1 cellular context compared by ENCODE assay signal in the genomic region with DNA sequence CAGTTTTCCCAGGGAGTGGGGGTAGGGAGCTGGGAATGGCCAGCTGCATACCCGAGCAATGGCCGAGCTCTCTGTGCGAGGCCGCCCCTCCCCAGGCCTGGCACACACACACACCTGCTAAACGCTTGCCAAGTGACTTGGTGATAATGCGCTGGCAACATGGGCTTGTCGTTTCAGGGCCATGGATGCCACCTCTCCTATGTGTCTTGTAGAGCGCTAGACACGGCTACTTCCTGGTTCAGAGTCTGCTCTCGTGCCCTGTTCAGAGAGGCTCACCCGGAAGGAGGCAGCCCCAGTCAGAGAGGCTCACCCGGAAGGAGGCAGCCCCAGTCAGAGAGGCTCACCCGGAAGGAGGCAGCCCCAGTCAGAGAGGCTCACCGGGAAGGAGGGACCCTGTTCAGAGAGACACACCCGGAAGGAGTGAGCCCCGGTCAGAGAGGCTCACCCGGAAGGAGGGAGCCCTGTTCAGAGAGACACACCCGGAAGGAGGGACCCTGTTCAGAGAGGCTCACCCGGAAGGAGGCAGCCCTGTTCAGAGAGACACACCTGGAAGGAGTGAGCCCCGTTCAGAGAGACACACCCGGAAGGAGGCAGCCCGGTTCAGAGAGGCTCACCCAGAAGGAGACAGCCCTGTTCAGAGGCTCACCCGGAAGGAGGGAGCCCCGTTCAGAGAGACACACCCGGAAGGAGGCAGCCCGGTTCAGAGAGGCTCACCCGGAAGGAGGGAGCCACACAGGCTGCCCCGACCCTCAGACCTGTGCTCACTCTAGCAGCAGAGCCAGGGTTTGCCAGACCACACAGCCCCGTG.
A peak's percentile ranks its signal among the peaks of the same experiment; 100 is the strongest.
TF ChIP-seq lines count a peak whose summit lies in the region.

No MANE protein-coding gene starts in this region.

TF ChIP-seq in K562, 482 proteins besides CTCF, POLR2A, EP300 and RAD21 (continued from another document and continues in another):
- TF ChIP-seq, protein P1, sequence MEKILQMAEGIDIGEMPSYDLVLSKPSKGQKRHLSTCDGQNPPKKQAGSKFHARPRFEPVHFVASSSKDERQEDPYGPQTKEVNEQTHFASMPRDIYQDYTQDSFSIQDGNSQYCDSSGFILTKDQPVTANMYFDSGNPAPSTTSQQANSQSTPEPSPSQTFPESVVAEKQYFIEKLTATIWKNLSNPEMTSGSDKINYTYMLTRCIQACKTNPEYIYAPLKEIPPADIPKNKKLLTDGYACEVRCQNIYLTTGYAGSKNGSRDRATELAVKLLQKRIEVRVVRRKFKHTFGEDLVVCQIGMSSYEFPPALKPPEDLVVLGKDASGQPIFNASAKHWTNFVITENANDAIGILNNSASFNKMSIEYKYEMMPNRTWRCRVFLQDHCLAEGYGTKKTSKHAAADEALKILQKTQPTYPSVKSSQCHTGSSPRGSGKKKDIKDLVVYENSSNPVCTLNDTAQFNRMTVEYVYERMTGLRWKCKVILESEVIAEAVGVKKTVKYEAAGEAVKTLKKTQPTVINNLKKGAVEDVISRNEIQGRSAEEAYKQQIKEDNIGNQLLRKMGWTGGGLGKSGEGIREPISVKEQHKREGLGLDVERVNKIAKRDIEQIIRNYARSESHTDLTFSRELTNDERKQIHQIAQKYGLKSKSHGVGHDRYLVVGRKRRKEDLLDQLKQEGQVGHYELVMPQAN (IDR thresholded peaks at IDR 0.05; ENCODE audit: borderline replicate concordance): peak; percentile 3; the same call in 1 of the 2 replicates
- TF ChIP-seq GABPB1 (CRISPR knock-in tag; IDR thresholded peaks at IDR 0.05): peak; percentile 99
- TF ChIP-seq MNT (conservative IDR thresholded peaks at IDR 0.05): peak in 1 of 2 experiments; percentile 22; a peak in 1 of 4 replicates
- TF ChIP-seq ZNF785 (CRISPR knock-in tag; IDR thresholded peaks at IDR 0.05): no peak
- TF ChIP-seq ATF7 (IDR thresholded peaks at IDR 0.05): peak; percentile 69
- TF ChIP-seq MYNN (IDR thresholded peaks at IDR 0.05): 0 out of 2 replicates have a peak, but pooled peaks have one; percentile 12
- TF ChIP-seq MYNN (CRISPR knock-in tag; IDR thresholded peaks at IDR 0.05): no peak
- TF ChIP-seq LCOR (CRISPR knock-in tag; IDR thresholded peaks at IDR 0.05): peak; percentile 80
- TF ChIP-seq SIX5 (IDR thresholded peaks at IDR 0.05; ENCODE audit: borderline replicate concordance in 1 of 2, insufficient read depth in 1 of 2, low read depth in 1 of 2, low read length in 2 of 2): peak; percentile 36 to 37; a peak in 2 of 4 replicates
- TF ChIP-seq SNIP1 (IDR thresholded peaks at IDR 0.05; ENCODE audit: low read depth): no peak
- TF ChIP-seq RBFOX2 (IDR thresholded peaks at IDR 0.05; ENCODE audit: low read depth, low read length): peak; percentile 72
- peak; percentile 64; the same call in 1 of the 2 replicates for TF ChIP-seq GTF2E2 (tag; IDR thresholded peaks at IDR 0.05)
- TF ChIP-seq, protein P2, sequence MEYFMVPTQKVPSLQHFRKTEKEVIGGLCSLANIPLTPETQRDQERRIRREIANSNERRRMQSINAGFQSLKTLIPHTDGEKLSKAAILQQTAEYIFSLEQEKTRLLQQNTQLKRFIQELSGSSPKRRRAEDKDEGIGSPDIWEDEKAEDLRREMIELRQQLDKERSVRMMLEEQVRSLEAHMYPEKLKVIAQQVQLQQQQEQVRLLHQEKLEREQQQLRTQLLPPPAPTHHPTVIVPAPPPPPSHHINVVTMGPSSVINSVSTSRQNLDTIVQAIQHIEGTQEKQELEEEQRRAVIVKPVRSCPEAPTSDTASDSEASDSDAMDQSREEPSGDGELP (CRISPR knock-in tag; IDR thresholded peaks at IDR 0.05; ENCODE audit: borderline replicate concordance): peak; percentile 74
- peak in 1 of 2 experiments; percentile 99; a peak in 2 of 4 replicates for TF ChIP-seq TRIM24 (IDR thresholded peaks at IDR 0.05)
- TF ChIP-seq CBX5 (IDR thresholded peaks at IDR 0.05; ENCODE audit: borderline replicate concordance, low read depth): no peak
- TF ChIP-seq MTF1 (CRISPR knock-in tag; IDR thresholded peaks at IDR 0.05; ENCODE audit: borderline replicate concordance): no peak
- TF ChIP-seq PRMT5 (CRISPR knock-in tag; IDR thresholded peaks at IDR 0.05): no peak
- TF ChIP-seq SMARCA5 (IDR thresholded peaks at IDR 0.05): no peak
- TF ChIP-seq, protein P3, sequence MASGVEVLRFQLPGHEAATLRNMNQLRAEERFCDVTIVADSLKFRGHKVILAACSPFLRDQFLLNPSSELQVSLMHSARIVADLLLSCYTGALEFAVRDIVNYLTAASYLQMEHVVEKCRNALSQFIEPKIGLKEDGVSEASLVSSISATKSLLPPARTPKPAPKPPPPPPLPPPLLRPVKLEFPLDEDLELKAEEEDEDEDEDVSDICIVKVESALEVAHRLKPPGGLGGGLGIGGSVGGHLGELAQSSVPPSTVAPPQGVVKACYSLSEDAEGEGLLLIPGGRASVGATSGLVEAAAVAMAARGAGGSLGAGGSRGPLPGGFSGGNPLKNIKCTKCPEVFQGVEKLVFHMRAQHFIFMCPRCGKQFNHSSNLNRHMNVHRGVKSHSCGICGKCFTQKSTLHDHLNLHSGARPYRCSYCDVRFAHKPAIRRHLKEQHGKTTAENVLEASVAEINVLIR (CRISPR knock-in tag; IDR thresholded peaks at IDR 0.05): no peak
- TF ChIP-seq RHOXF2B (CRISPR knock-in tag; conservative IDR thresholded peaks at IDR 0.05): no peak
- peak; percentile 70 for TF ChIP-seq BHLHE40 (IDR thresholded peaks at IDR 0.05; ENCODE audit: low read length)
- TF ChIP-seq HNRNPLL (IDR thresholded peaks at IDR 0.05; ENCODE audit: low read depth, low read length, poor library complexity, severe bottlenecking): no peak
- TF ChIP-seq ATF3 (IDR thresholded peaks at IDR 0.05): no peak
- no peak; the same call in 1 of the 2 replicates for TF ChIP-seq ATF3 (CRISPR knock-in tag; conservative IDR thresholded peaks at IDR 0.05)
- TF ChIP-seq SREBF2 (CRISPR knock-in tag; IDR thresholded peaks at IDR 0.05): no peak
- TF ChIP-seq, protein P4, sequence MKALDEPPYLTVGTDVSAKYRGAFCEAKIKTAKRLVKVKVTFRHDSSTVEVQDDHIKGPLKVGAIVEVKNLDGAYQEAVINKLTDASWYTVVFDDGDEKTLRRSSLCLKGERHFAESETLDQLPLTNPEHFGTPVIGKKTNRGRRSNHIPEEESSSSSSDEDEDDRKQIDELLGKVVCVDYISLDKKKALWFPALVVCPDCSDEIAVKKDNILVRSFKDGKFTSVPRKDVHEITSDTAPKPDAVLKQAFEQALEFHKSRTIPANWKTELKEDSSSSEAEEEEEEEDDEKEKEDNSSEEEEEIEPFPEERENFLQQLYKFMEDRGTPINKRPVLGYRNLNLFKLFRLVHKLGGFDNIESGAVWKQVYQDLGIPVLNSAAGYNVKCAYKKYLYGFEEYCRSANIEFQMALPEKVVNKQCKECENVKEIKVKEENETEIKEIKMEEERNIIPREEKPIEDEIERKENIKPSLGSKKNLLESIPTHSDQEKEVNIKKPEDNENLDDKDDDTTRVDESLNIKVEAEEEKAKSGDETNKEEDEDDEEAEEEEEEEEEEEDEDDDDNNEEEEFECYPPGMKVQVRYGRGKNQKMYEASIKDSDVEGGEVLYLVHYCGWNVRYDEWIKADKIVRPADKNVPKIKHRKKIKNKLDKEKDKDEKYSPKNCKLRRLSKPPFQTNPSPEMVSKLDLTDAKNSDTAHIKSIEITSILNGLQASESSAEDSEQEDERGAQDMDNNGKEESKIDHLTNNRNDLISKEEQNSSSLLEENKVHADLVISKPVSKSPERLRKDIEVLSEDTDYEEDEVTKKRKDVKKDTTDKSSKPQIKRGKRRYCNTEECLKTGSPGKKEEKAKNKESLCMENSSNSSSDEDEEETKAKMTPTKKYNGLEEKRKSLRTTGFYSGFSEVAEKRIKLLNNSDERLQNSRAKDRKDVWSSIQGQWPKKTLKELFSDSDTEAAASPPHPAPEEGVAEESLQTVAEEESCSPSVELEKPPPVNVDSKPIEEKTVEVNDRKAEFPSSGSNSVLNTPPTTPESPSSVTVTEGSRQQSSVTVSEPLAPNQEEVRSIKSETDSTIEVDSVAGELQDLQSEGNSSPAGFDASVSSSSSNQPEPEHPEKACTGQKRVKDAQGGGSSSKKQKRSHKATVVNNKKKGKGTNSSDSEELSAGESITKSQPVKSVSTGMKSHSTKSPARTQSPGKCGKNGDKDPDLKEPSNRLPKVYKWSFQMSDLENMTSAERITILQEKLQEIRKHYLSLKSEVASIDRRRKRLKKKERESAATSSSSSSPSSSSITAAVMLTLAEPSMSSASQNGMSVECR (CRISPR knock-in tag; IDR thresholded peaks at IDR 0.05): peak; percentile 68
- TF ChIP-seq CREM (IDR thresholded peaks at IDR 0.05; ENCODE audit: low read depth): peak; percentile 31
- TF ChIP-seq, protein P5, sequence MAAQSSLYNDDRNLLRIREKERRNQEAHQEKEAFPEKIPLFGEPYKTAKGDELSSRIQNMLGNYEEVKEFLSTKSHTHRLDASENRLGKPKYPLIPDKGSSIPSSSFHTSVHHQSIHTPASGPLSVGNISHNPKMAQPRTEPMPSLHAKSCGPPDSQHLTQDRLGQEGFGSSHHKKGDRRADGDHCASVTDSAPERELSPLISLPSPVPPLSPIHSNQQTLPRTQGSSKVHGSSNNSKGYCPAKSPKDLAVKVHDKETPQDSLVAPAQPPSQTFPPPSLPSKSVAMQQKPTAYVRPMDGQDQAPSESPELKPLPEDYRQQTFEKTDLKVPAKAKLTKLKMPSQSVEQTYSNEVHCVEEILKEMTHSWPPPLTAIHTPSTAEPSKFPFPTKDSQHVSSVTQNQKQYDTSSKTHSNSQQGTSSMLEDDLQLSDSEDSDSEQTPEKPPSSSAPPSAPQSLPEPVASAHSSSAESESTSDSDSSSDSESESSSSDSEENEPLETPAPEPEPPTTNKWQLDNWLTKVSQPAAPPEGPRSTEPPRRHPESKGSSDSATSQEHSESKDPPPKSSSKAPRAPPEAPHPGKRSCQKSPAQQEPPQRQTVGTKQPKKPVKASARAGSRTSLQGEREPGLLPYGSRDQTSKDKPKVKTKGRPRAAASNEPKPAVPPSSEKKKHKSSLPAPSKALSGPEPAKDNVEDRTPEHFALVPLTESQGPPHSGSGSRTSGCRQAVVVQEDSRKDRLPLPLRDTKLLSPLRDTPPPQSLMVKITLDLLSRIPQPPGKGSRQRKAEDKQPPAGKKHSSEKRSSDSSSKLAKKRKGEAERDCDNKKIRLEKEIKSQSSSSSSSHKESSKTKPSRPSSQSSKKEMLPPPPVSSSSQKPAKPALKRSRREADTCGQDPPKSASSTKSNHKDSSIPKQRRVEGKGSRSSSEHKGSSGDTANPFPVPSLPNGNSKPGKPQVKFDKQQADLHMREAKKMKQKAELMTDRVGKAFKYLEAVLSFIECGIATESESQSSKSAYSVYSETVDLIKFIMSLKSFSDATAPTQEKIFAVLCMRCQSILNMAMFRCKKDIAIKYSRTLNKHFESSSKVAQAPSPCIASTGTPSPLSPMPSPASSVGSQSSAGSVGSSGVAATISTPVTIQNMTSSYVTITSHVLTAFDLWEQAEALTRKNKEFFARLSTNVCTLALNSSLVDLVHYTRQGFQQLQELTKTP (IDR thresholded peaks at IDR 0.05; ENCODE audit: low read depth in 1 of 2, partially characterized antibody in 2 of 2): peak in 1 of 2 experiments; percentile 42
- no peak for TF ChIP-seq SETDB1 (IDR thresholded peaks at IDR 0.05; ENCODE audit: low read length)
- TF ChIP-seq BRF1 (IDR thresholded peaks at IDR 0.05; ENCODE audit: borderline replicate concordance, extremely low read depth, insufficient read length): no peak
- TF ChIP-seq TEAD2 (tag; IDR thresholded peaks at IDR 0.05): no peak
- TF ChIP-seq SREBF1 (IDR thresholded peaks at IDR 0.05; ENCODE audit: borderline replicate concordance, low read depth, low read length): no peak
- no peak for TF ChIP-seq ZNF507 (tag; conservative IDR thresholded peaks at IDR 0.05)
- no peak for TF ChIP-seq MXI1 (IDR thresholded peaks at IDR 0.05; ENCODE audit: low read depth, low read length)
- TF ChIP-seq PYGO2 (tag; IDR thresholded peaks at IDR 0.05): no peak
- peak; percentile 51; the same call in 1 of the 2 replicates for TF ChIP-seq ESRRA (IDR thresholded peaks at IDR 0.05; ENCODE audit: borderline replicate concordance, low read depth)
- TF ChIP-seq CREB1 (IDR thresholded peaks at IDR 0.05): no peak
- TF ChIP-seq CREB1 (CRISPR knock-in tag; IDR thresholded peaks at IDR 0.05): 0 out of 2 replicates have a peak, but pooled peaks have one; percentile 36
- TF ChIP-seq KAT7 (CRISPR knock-in tag; IDR thresholded peaks at IDR 0.05; ENCODE audit: borderline replicate concordance): peak; percentile 77; the same call in 1 of the 2 replicates
- TF ChIP-seq CTBP1 (IDR thresholded peaks at IDR 0.05; ENCODE audit: borderline replicate concordance): peak; percentile 46; the same call in 1 of the 2 replicates
- TF ChIP-seq ELF2 (CRISPR knock-in tag; IDR thresholded peaks at IDR 0.05): peak; percentile 83
- peak; percentile 70 for TF ChIP-seq ASH1L (IDR thresholded peaks at IDR 0.05; ENCODE audit: borderline replicate concordance, low read depth, partially characterized antibody)
- TF ChIP-seq ARID3A (IDR thresholded peaks at IDR 0.05; ENCODE audit: borderline replicate concordance, low read depth, low read length): no peak
- peak; percentile 51 for TF ChIP-seq TBP (optimal IDR thresholded peaks at IDR 0.05; ENCODE audit: low read depth, low read length)
- TF ChIP-seq CC2D1A (IDR thresholded peaks at IDR 0.05): peak; percentile 30; the same call in 1 of the 2 replicates
- no peak for TF ChIP-seq SMC3 (conservative IDR thresholded peaks at IDR 0.05; ENCODE audit: insufficient read depth, low read depth, low read length)
